9 cellular contexts compared by ENCODE assay signal in genomic region chr5:72850113-72850512, GRCh38. TPM values are rescaled to one million over a fixed set of nuclear protein-coding genes. Genes with fewer than 3 reads are reported as not detected.
DNase-seq lines count a peak whose midpoint lies in the region; ATAC-seq and TF ChIP-seq lines count a peak whose summit lies in the region.
"Had no signal": no experiment of that assay in that cellular context is flagged by ENCODE, and none has a peak within 500 bp of the region (broad histone marks: within the 10 kb centered on the region; RNA-seq: fewer than 3 reads in every experiment).

No MANE protein-coding gene starts in this region.

- H3K4me3 ChIP-seq in fibroblast of the aortic adventitia (ENCODE audit: low read depth, low read length) = peak overlapping the region; percentile 84

- no peak for ATAC-seq in WTC11
- ATAC-seq in stimulated activated memory B cell treated with anti-CD40 and anti-IgM and Interleukin-4, amounts not matched to agents 10 μg/mL and 1 μg/mL and 100 μg/mL, for 72 hours = no peak

- no peaks in the 10 kb centered on the region for H3K9me3 Mint-ChIP-seq in T-helper 2 cell treated with Interferon-gamma antibody and Interleukin-4, amounts not matched to agents 5 μg/mL and 100 μg/mL, for 36 hours
- H3K9me3 Mint-ChIP-seq in WTC11 = no peaks in the 10 kb centered on the region
- H3K9me3 Mint-ChIP-seq in stimulated activated memory B cell treated with anti-CD40 and anti-IgM and Interleukin-4, amounts not matched to agents 10 μg/mL and 1 μg/mL and 100 μg/mL, for 72 hours = no peaks in the 10 kb centered on the region

- peaks cover 29% of the 10 kb centered on the region for H3K4me1 Mint-ChIP-seq in T-helper 2 cell treated with Interferon-gamma antibody and Interleukin-4, amounts not matched to agents 5 μg/mL and 100 μg/mL, for 36 hours (ENCODE audit: low read depth)
- H3K4me1 Mint-ChIP-seq in WTC11 = peaks cover 51% of the 10 kb centered on the region
- H3K4me1 Mint-ChIP-seq in stimulated activated memory B cell treated with anti-CD40 and anti-IgM and Interleukin-4, amounts not matched to agents 10 μg/mL and 1 μg/mL and 100 μg/mL, for 72 hours = peaks cover 57% of the 10 kb centered on the region

- CTCF ChIA-PET in WTC11 (lab: Charles Lee) = no interaction called here

- H3K27ac Mint-ChIP-seq in T-helper 2 cell treated with Interferon-gamma antibody and Interleukin-4, amounts not matched to agents 5 μg/mL and 100 μg/mL, for 36 hours = no peak overlapping the region
- peak overlapping the region; percentile 73 for H3K27ac Mint-ChIP-seq in WTC11
- H3K27ac Mint-ChIP-seq in stimulated activated memory B cell treated with anti-CD40 and anti-IgM and Interleukin-4, amounts not matched to agents 10 μg/mL and 1 μg/mL and 100 μg/mL, for 72 hours = no peak overlapping the region

- H3K27me3 Mint-ChIP-seq in T-helper 2 cell treated with Interferon-gamma antibody and Interleukin-4, amounts not matched to agents 5 μg/mL and 100 μg/mL, for 36 hours (ENCODE audit: low read depth) = peaks cover 4% of the 10 kb centered on the region
- H3K27me3 Mint-ChIP-seq in WTC11 (ENCODE audit: low read depth) = no peaks in the 10 kb centered on the region
- no peaks in the 10 kb centered on the region for H3K27me3 Mint-ChIP-seq in stimulated activated memory B cell treated with anti-CD40 and anti-IgM and Interleukin-4, amounts not matched to agents 10 μg/mL and 1 μg/mL and 100 μg/mL, for 72 hours

- H3K4me3 Mint-ChIP-seq in T-helper 2 cell treated with Interferon-gamma antibody and Interleukin-4, amounts not matched to agents 5 μg/mL and 100 μg/mL, for 36 hours = peak overlapping the region; percentile 95
- H3K4me3 Mint-ChIP-seq in WTC11 = peak overlapping the region; percentile 94
- H3K4me3 Mint-ChIP-seq in stimulated activated memory B cell treated with anti-CD40 and anti-IgM and Interleukin-4, amounts not matched to agents 10 μg/mL and 1 μg/mL and 100 μg/mL, for 72 hours = peak overlapping the region; percentile 50

- peaks cover 38% of the 10 kb centered on the region for H3K36me3 Mint-ChIP-seq in T-helper 2 cell treated with Interferon-gamma antibody and Interleukin-4, amounts not matched to agents 5 μg/mL and 100 μg/mL, for 36 hours (ENCODE audit: low read depth)
- H3K36me3 Mint-ChIP-seq in WTC11 = peaks cover 18% of the 10 kb centered on the region
- peaks cover 8% of the 10 kb centered on the region for H3K36me3 Mint-ChIP-seq in stimulated activated memory B cell treated with anti-CD40 and anti-IgM and Interleukin-4, amounts not matched to agents 10 μg/mL and 1 μg/mL and 100 μg/mL, for 72 hours

- no peak for DNase-seq in T-helper 2 cell treated with Interferon-gamma antibody and Interleukin-4, amounts not matched to agents 5 μg/mL and 100 μg/mL, for 36 hours (ENCODE audit: low spot score)
- no peak for DNase-seq in T-helper 2 cell
- DNase-seq in WTC11 (ENCODE audit: low spot score) = no peak
- DNase-seq in fibroblast of the aortic adventitia (ENCODE audit: low read depth) = no peak
- DNase-seq in SKM-1 treated with dmso at 0.1 percent for 144 hours (lab: John Stamatoyannopoulos, UW; ENCODE audit: unreplicated experiment) = no peak
- DNase-seq in NCI-H2171 treated with DMSO at 0.1 percent for 48 hours (lab: John Stamatoyannopoulos, UW) = no peak
- DNase-seq in NCI-H226 = no peak
- DNase-seq: KG1 had no signal

- TF ChIP-seq CTCF in WTC11 (IDR thresholded peaks at IDR 0.05) (no peak), fibroblast of the aortic adventitia (IDR thresholded peaks at IDR 0.05; ENCODE audit: insufficient read depth, low read length) (no peak)

- POLR2A ChIA-PET in WTC11 (lab: Charles Lee) = no interaction called here

TF ChIP-seq in WTC11, 78 proteins besides CTCF, POLR2A, EP300 and RAD21:
- no peak for TF ChIP-seq ZNF281 (CRISPR knock-in tag; IDR thresholded peaks at IDR 0.05)

RNA-seq across cellular contexts. Expression of gene TNPO1, which starts 33.7 kb away (rescaled TPM):
- total RNA-seq in WTC11 (2021) (132 to 150 TPM (median 134 TPM) in 3 replicates), fibroblast of the aortic adventitia (ENCODE audit: low replicate concordance) (253 and 1,825 TPM in 2 replicates)
